Comparison of ENCODE assay signal across 15 cellular contexts in genomic region chr7:129497156-129497555, GRCh38. TPM values are rescaled to one million over a fixed set of nuclear protein-coding genes. Genes with fewer than 3 reads are reported as not detected.
A peak's percentile ranks its signal among the peaks of the same experiment; 100 is the strongest.
DNase-seq lines count a peak whose midpoint lies in the region; ATAC-seq and TF ChIP-seq lines count a peak whose summit lies in the region.
"Had no signal": no experiment of that assay in that cellular context is flagged by ENCODE, and none has a peak within 500 bp of the region (broad histone marks: within the 10 kb centered on the region; RNA-seq: fewer than 3 reads in every experiment).

No MANE protein-coding gene starts in this region.

- H3K4me2 ChIP-seq in trophoblast cell (ENCODE audit: low read length): no peak overlapping the region

- H3K27ac ChIP-seq in trophoblast cell (ENCODE audit: low read depth, low read length) (no peak overlapping the region), brain microvascular endothelial cell (no peak overlapping the region)

- peak overlapping the region; percentile 20 for H4K91ac ChIP-seq in trophoblast cell (ENCODE audit: low read depth, low read length)

- H3K79me1 ChIP-seq in trophoblast cell (ENCODE audit: low read length): peaks cover 6% of the 10 kb centered on the region

- POLR2A ChIA-PET in activated CD4-positive, alpha-beta memory T cell treated with anti-CD3 and anti-CD28 coated beads, Interleukin-2, amount 10 ng/mL, durations not matched to agents 7 days and 5 days (lab: Charles Lee): no interaction called here
- POLR2A ChIA-PET in activated CD4-positive, alpha-beta memory T cell treated with anti-CD3 and anti-CD28 coated beads for 36 hours (lab: Charles Lee): no interaction called here

- peak overlapping the region; percentile 21 for H2BK120ac ChIP-seq in trophoblast cell (ENCODE audit: insufficient read depth, low read length, poor library complexity)

- TF ChIP-seq CTCF in brain microvascular endothelial cell (IDR thresholded peaks at IDR 0.05; ENCODE audit: low read depth, low read length, missing control alignments): no peak

- H3K23ac ChIP-seq in trophoblast cell (ENCODE audit: low read length): no peak overlapping the region

- no CpG with 5 or more reads among the region's 4 CpGs for WGBS in trophoblast cell (ENCODE audit: extremely low coverage, insufficient coverage, insufficient read length)

- CTCF ChIA-PET in activated CD4-positive, alpha-beta memory T cell treated with anti-CD3 and anti-CD28 coated beads, Interleukin-2, amount 10 ng/mL, durations not matched to agents 7 days and 5 days (lab: Charles Lee): interaction anchor here (1.5 kb wide), 1 partner anchor 129 kb away, joined by 4 read pairs; no protein-coding TSS in a partner anchor
- CTCF ChIA-PET in activated CD4-positive, alpha-beta memory T cell treated with anti-CD3 and anti-CD28 coated beads for 36 hours (lab: Charles Lee): no interaction called here

- intact Hi-C loops in activated CD4-positive, alpha-beta memory T cell treated with anti-CD3 and anti-CD28 coated beads for 36 hours (cut with micrococcal nuclease): no loop called here

- peaks cover 3% of the 10 kb centered on the region for H3K36me3 Mint-ChIP-seq in activated CD4-positive, alpha-beta memory T cell treated with anti-CD3 and anti-CD28 coated beads, Interleukin-2, amount 10 ng/mL, durations not matched to agents 7 days and 5 days (ENCODE audit: low read depth)
- peaks cover 3% of the 10 kb centered on the region for H3K36me3 Mint-ChIP-seq in activated CD4-positive, alpha-beta memory T cell treated with anti-CD3 and anti-CD28 coated beads for 36 hours
- peaks cover 4% of the 10 kb centered on the region for H3K36me3 Mint-ChIP-seq in IgD-negative memory B cell
- no peaks in the 10 kb centered on the region for H3K36me3 Mint-ChIP-seq in immature natural killer cell

- H3K4me1 ChIP-seq in trophoblast cell (ENCODE audit: control insufficient read depth in 1 of 2, insufficient read depth in 2 of 2, low read length in 2 of 2): peaks cover 10 to 14% of the 10 kb centered on the region in 2 experiments

- H3K4me1 Mint-ChIP-seq in activated CD4-positive, alpha-beta memory T cell treated with anti-CD3 and anti-CD28 coated beads, Interleukin-2, amount 10 ng/mL, durations not matched to agents 7 days and 5 days: peaks cover 69% of the 10 kb centered on the region
- peaks cover 25% of the 10 kb centered on the region for H3K4me1 Mint-ChIP-seq in activated CD4-positive, alpha-beta memory T cell treated with anti-CD3 and anti-CD28 coated beads for 36 hours (ENCODE audit: low read depth)
- H3K4me1 Mint-ChIP-seq in IgD-negative memory B cell (peaks cover 36 to 46% (median 44%) of the 10 kb centered on the region in 3 donors), immature natural killer cell (peaks cover 47 to 50% of the 10 kb centered on the region in 2 donors)

- H3K9me3 Mint-ChIP-seq in activated CD4-positive, alpha-beta memory T cell treated with anti-CD3 and anti-CD28 coated beads, Interleukin-2, amount 10 ng/mL, durations not matched to agents 7 days and 5 days: no peaks in the 10 kb centered on the region
- no peaks in the 10 kb centered on the region for H3K9me3 Mint-ChIP-seq in activated CD4-positive, alpha-beta memory T cell treated with anti-CD3 and anti-CD28 coated beads for 36 hours
- H3K9me3 Mint-ChIP-seq in IgD-negative memory B cell (no peaks in the 10 kb centered on the region), immature natural killer cell (no peaks in the 10 kb centered on the region)

- H3K4ac ChIP-seq in trophoblast cell (ENCODE audit: low read depth, low read length): peak overlapping the region; percentile 34

- H3K36me3 ChIP-seq in trophoblast cell (ENCODE audit: control insufficient read depth in 1 of 2, insufficient read depth in 2 of 2, low read length in 2 of 2) (no peaks in the 10 kb centered on the region), brain microvascular endothelial cell (replicated peaks) (no peaks in the 10 kb centered on the region)
- H3K36me3 ChIP-seq: BLaER1 treated with 17β-estradiol and CSF1 and Interleukin-3, amounts not matched to agents 10 nM and 100 nM had no signal

- no peaks in the 10 kb centered on the region for H3K9me3 ChIP-seq in trophoblast cell (ENCODE audit: insufficient read depth, low read depth, low read length)
- H3K9me3 ChIP-seq: BLaER1 treated with 17β-estradiol and CSF1 and Interleukin-3, amounts not matched to agents 10 nM and 100 nM had no signal

- H2AK5ac ChIP-seq in trophoblast cell (ENCODE audit: low read length): peak overlapping the region; percentile 57

- H2BK12ac ChIP-seq in trophoblast cell (ENCODE audit: low read length): peak overlapping the region; percentile 70

- H3K27me3 ChIP-seq in trophoblast cell (ENCODE audit: insufficient read depth, low read length): no peaks in the 10 kb centered on the region
- no peaks in the 10 kb centered on the region for H3K27me3 ChIP-seq in brain microvascular endothelial cell (replicated peaks)
- H3K27me3 ChIP-seq: BLaER1 treated with 17β-estradiol and CSF1 and Interleukin-3, amounts not matched to agents 10 nM and 100 nM had no signal

- H3K4me3 Mint-ChIP-seq in activated CD4-positive, alpha-beta memory T cell treated with anti-CD3 and anti-CD28 coated beads, Interleukin-2, amount 10 ng/mL, durations not matched to agents 7 days and 5 days: no peak overlapping the region
- H3K4me3 Mint-ChIP-seq in activated CD4-positive, alpha-beta memory T cell treated with anti-CD3 and anti-CD28 coated beads for 36 hours: no peak overlapping the region
- peak overlapping the region in 1 of 4 donors; percentile 8 for H3K4me3 Mint-ChIP-seq in IgD-negative memory B cell
- peak overlapping the region in 4 of 5 donors; percentile 5 to 59 (median 19) for H3K4me3 Mint-ChIP-seq in immature natural killer cell

- H3K79me2 ChIP-seq in trophoblast cell (ENCODE audit: control insufficient read depth, insufficient read depth, low read length, poor library complexity): no peaks in the 10 kb centered on the region

- no peak for DNase-seq in activated CD4-positive, alpha-beta memory T cell treated with anti-CD3 and anti-CD28 coated beads, Interleukin-2, amount 10 ng/mL, durations not matched to agents 7 days and 5 days
- DNase-seq in activated CD4-positive, alpha-beta memory T cell treated with anti-CD3 and anti-CD28 coated beads for 36 hours: no peak
- DNase-seq in immature natural killer cell (no peak), trophoblast cell (no peak), brain microvascular endothelial cell (no peak)
- DNase-seq: HCEC 1CT, NCI-H146, NCI-H226, NCI-H526 treated with DMSO at 0.1 percent for 48 hours, OCI-M1, RPMI8226 had no signal

- no peak overlapping the region for H2AFZ ChIP-seq in trophoblast cell (ENCODE audit: insufficient read depth, low read length, poor library complexity)

- H3K9ac ChIP-seq in trophoblast cell (ENCODE audit: low read length): no peak overlapping the region
- H3K9ac ChIP-seq: BLaER1 treated with 17β-estradiol and CSF1 and Interleukin-3, amounts not matched to agents 10 nM and 100 nM had no signal

- H2BK5ac ChIP-seq in trophoblast cell (ENCODE audit: low read depth, low read length, poor library complexity): no peak overlapping the region

- H3K4me3 ChIP-seq in trophoblast cell (ENCODE audit: low read depth, low read length) (no peak overlapping the region), brain microvascular endothelial cell (ENCODE audit: low read depth, low read length) (no peak overlapping the region)
- H3K4me3 ChIP-seq: BLaER1 treated with 17β-estradiol and CSF1 and Interleukin-3, amounts not matched to agents 10 nM and 100 nM had no signal

- ATAC-seq in GM19351 (IDR thresholded peaks at IDR 0.05; ENCODE audit: unreplicated experiment) (no peak), GM21528 (IDR thresholded peaks at IDR 0.05; ENCODE audit: low FRiP score, unreplicated experiment) (no peak)

- H4K12ac ChIP-seq in trophoblast cell (ENCODE audit: low read depth, low read length): no peak overlapping the region

- in situ Hi-C loops in brain microvascular endothelial cell (cut with HindIII; ENCODE audit: low pct_ligation_motif_present, low sequenced_read_pairs): no loop called here

- H3K14ac ChIP-seq in trophoblast cell (ENCODE audit: low read length): peak overlapping the region; percentile 48

- H4K8ac ChIP-seq in trophoblast cell (ENCODE audit: low read depth, low read length): peak overlapping the region; percentile 57

- H3K27ac Mint-ChIP-seq in activated CD4-positive, alpha-beta memory T cell treated with anti-CD3 and anti-CD28 coated beads, Interleukin-2, amount 10 ng/mL, durations not matched to agents 7 days and 5 days: peak overlapping the region; percentile 48
- no peak overlapping the region for H3K27ac Mint-ChIP-seq in activated CD4-positive, alpha-beta memory T cell treated with anti-CD3 and anti-CD28 coated beads for 36 hours
- H3K27ac Mint-ChIP-seq in IgD-negative memory B cell (peak overlapping the region in 2 of 3 donors; percentile 46 to 83), immature natural killer cell (peak overlapping the region; percentile 15 to 71 (median 66))

- H3K27me3 Mint-ChIP-seq in activated CD4-positive, alpha-beta memory T cell treated with anti-CD3 and anti-CD28 coated beads, Interleukin-2, amount 10 ng/mL, durations not matched to agents 7 days and 5 days: no peaks in the 10 kb centered on the region
- H3K27me3 Mint-ChIP-seq in activated CD4-positive, alpha-beta memory T cell treated with anti-CD3 and anti-CD28 coated beads for 36 hours: no peaks in the 10 kb centered on the region
- no peaks in the 10 kb centered on the region for H3K27me3 Mint-ChIP-seq in IgD-negative memory B cell
- peaks cover 3 to 8% (median 5%) of the 10 kb centered on the region in 3 donors for H3K27me3 Mint-ChIP-seq in immature natural killer cell (ENCODE audit: low read depth in 3 of 3)

- peak overlapping the region; percentile 4 for H3K18ac ChIP-seq in trophoblast cell (ENCODE audit: low read length)

RNA-seq across cellular contexts. Expression of gene SMKR1, which starts 5.2 kb away (rescaled TPM):
- total RNA-seq in activated CD4-positive, alpha-beta memory T cell treated with anti-CD3 and anti-CD28 coated beads, Interleukin-2, amount 10 ng/mL, durations not matched to agents 7 days and 5 days: 1 to 10 TPM; 1.6 to 2.2 TPM
- 1 to 10 TPM; 1.5 to 2.0 TPM for total RNA-seq in activated CD4-positive, alpha-beta memory T cell treated with anti-CD3 and anti-CD28 coated beads for 36 hours
- polyA plus RNA-seq in IgD-negative memory B cell (8.3 TPM), immature natural killer cell (10 to 100 TPM; 18.1 to 25.8 (median 19.5) TPM)
- 0.25 and 0.42 TPM in 2 replicates for polyA plus RNA-seq in trophoblast cell (2013)

Comparison
In these comparisons a context has a peak if more than half of its experiments do, and no peak if none do; other contexts are left out.
1. H3K4me3 Mint-ChIP-seq: peak in immature natural killer cell (4 of 5); none in activated CD4-positive, alpha-beta memory T cell treated with anti-CD3 and anti-CD28 coated beads, Interleukin-2, amount 10 ng/mL, durations not matched to agents 7 days and 5 days (single experiment) and activated CD4-positive, alpha-beta memory T cell treated with anti-CD3 and anti-CD28 coated beads for 36 hours (single experiment).